ENCODE assay signal across 1 cellular context in the genomic region with DNA sequence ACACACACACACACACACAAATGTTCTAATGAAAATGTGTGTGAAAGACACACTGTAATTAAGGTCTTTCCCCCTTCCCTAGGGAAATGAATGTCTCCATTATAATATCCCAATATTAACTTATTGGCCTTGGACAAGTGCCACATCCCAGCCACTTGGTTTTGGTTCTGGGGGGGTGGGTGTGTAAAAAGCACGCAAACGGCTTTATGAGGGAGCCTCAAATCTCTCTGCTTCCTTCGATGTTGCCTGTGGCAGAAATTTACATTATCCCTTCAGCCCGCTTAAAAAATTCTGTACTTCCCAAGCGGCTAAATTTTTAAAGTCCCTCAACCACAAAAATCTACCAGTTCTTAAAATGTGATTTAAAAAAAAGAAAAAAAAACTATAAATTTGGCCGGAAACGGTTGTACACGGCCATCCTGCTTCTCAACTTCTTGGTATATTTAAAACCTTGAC.
TF ChIP-seq lines count a peak whose summit lies in the region.

No MANE protein-coding gene starts in this region.

TF ChIP-seq in endothelial cell of umbilical vein, 7 proteins besides CTCF, POLR2A, EP300 and RAD21:
- TF ChIP-seq MYC (IDR thresholded peaks at IDR 0.05; ENCODE audit: low read depth, low read length) (no peak), EZH2 (IDR thresholded peaks at IDR 0.05; ENCODE audit: borderline replicate concordance, low read depth, low read length, severe bottlenecking) (no peak), POLR2AphosphoS5 (IDR thresholded peaks at IDR 0.05; ENCODE audit: insufficient read depth, low read depth, low read length) (no peak), FOS (IDR thresholded peaks at IDR 0.05; ENCODE audit: borderline replicate concordance, insufficient read depth, low read length) (no peak), JUN (IDR thresholded peaks at IDR 0.05; ENCODE audit: borderline replicate concordance, insufficient read depth, insufficient read length, low read depth) (no peak), GATA2 (IDR thresholded peaks at IDR 0.05; ENCODE audit: insufficient read depth, insufficient read length, low read depth, low read length) (no peak), MAX (IDR thresholded peaks at IDR 0.05; ENCODE audit: insufficient read depth, insufficient read length) (no peak)
